Comparison of ENCODE assay signal across 27 cellular contexts in the genomic region with DNA sequence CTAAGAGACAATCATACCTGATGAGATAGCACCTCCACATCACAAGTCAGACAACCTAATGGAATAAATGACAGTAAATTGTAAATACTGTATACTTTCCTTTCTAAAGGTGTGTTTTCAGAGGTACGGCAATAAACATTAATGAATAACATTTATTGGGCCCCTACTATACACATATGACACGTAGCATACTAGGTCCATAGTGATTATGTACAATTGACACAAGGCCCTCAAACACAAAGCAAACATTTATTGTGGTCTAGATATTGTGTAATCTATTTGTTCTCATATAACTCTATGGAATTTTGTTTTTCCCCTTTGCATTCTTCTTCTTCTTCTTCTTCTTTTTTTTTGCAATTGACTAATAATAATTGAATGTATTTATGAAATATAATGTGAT.
DNase-seq lines count a peak whose midpoint lies in the region; ATAC-seq, FAIRE-seq and TF ChIP-seq lines count a peak whose summit lies in the region.
"Had no signal": no experiment of that assay in that cellular context is flagged by ENCODE, and none has a peak within 500 bp of the region (broad histone marks: within the 10 kb centered on the region; RNA-seq: fewer than 3 reads in every experiment).

No MANE protein-coding gene starts in this region.

- peaks cover 72% of the 10 kb centered on the region for H3K4me1 ChIP-seq in Caco-2
- H3K4me1 ChIP-seq in K562 (replicated peaks in 1 of 2; ENCODE audit: control insufficient read depth in 2 of 2, insufficient read depth in 2 of 2, low read length in 2 of 2), result no peaks in the 10 kb centered on the region; a peak in 1 of 5 replicates
- peaks cover 0 to 38% of the 10 kb centered on the region in 2 donors for H3K4me1 ChIP-seq in naive thymus-derived CD4-positive, alpha-beta T cell (ENCODE audit: control insufficient read depth in 2 of 2, insufficient read depth in 2 of 2, low read length in 2 of 2)
- H3K4me1 ChIP-seq in vagina, result peaks cover 3% of the 10 kb centered on the region
- H3K4me1 ChIP-seq: thyroid gland had no signal

- 75% methylated on average over 2 of the region's 2 CpGs for WGBS in K562 (ENCODE audit: insufficient coverage, low coverage, missing lambda C conversion rate)

- in situ Hi-C loops in K562 (cut with MboI), result no loop called here

- peak overlapping the region; percentile 82 for H3K27ac Mint-ChIP-seq in Caco-2 (ENCODE audit: unreplicated experiment)
- peak overlapping the region in 8 of 9 donors; percentile 40 to 93 (median 60) for H3K27ac Mint-ChIP-seq in naive thymus-derived CD4-positive, alpha-beta T cell
- H3K27ac Mint-ChIP-seq: activated CD4-positive, alpha-beta T cell treated with anti-CD3 and anti-CD28 coated beads, Interleukin-2, amount 10 ng/mL, durations not matched to agents 7 days and 5 days; activated CD8-positive, alpha-beta memory T cell treated with anti-CD3 and anti-CD28 coated beads, Interleukin-2, amount 10 ng/mL, durations not matched to agents 7 days and 5 days; activated T-helper 17 cell treated with anti-CD3 and anti-CD28 coated beads, Interleukin-2, amount 50 U/mL, for 72 hours; effector memory CD8-positive, alpha-beta T cell; natural killer cell had no signal

- H3K4me3 Mint-ChIP-seq in Caco-2 (ENCODE audit: unreplicated experiment), result peak overlapping the region; percentile 56
- no peak overlapping the region for H3K4me3 Mint-ChIP-seq in naive thymus-derived CD4-positive, alpha-beta T cell
- H3K4me3 Mint-ChIP-seq: activated CD4-positive, alpha-beta T cell treated with anti-CD3 and anti-CD28 coated beads, Interleukin-2, amount 10 ng/mL, durations not matched to agents 7 days and 5 days; activated CD8-positive, alpha-beta memory T cell treated with anti-CD3 and anti-CD28 coated beads, Interleukin-2, amount 10 ng/mL, durations not matched to agents 7 days and 5 days; activated T-helper 17 cell treated with anti-CD3 and anti-CD28 coated beads, Interleukin-2, amount 50 U/mL, for 72 hours; effector memory CD8-positive, alpha-beta T cell; natural killer cell; stimulated activated naive CD8-positive, alpha-beta T cell treated with anti-CD3 and anti-CD28 coated beads, Interleukin-15, Interleukin-2, amounts not matched to agents 100 ng/mL and 50 ng/mL, for 24 hours had no signal

- BruUV-seq in Caco-2 (replicated peaks; lab: Mats Ljungman, UMichigan) (no TSS peak), K562 (replicated peaks; lab: Mats Ljungman, UMichigan) (no TSS peak)

- no peaks in the 10 kb centered on the region for H4K20me1 ChIP-seq in K562 (replicated peaks; ENCODE audit: control insufficient read depth, insufficient read depth, low read length)

- H3K27ac ChIP-seq in K562 (ENCODE audit: extremely low read depth, low read depth, low read length), result no peak overlapping the region
- H3K27ac ChIP-seq in naive thymus-derived CD4-positive, alpha-beta T cell (ENCODE audit: low read depth, low read length), result no peak overlapping the region
- H3K27ac ChIP-seq in vagina, result no peak overlapping the region
- H3K27ac ChIP-seq: body of pancreas, foreskin keratinocyte, parathyroid adenoma, SK-N-MC, thyroid gland had no signal

- CTCF ChIA-PET in Caco-2 (lab: Charles Lee), result interaction anchor here (0.5 to 1.3 kb wide), 3 partner anchors 29 to 101 kb away, joined by 3 to 4 read pairs (median 3); no protein-coding TSS in a partner anchor
- CTCF ChIA-PET in K562 (lab: Yijun Ruan, JAX; ENCODE audit: low intra/inter-chr PET ratio), result no interaction called here
- CTCF ChIA-PET in naive thymus-derived CD4-positive, alpha-beta T cell (lab: Charles Lee), result no interaction called here

- ATAC-seq in K562 (no peak), HG03139 (IDR thresholded peaks at IDR 0.05; ENCODE audit: unreplicated experiment) (no peak)
- no peak for ATAC-seq in naive thymus-derived CD4-positive, alpha-beta T cell
- ATAC-seq: activated CD8-positive, alpha-beta memory T cell treated with anti-CD3 and anti-CD28 coated beads, Interleukin-2, amount 10 ng/mL, durations not matched to agents 7 days and 5 days; activated T-helper 17 cell treated with anti-CD3 and anti-CD28 coated beads, Interleukin-2, amount 50 U/mL, for 72 hours; body of pancreas; effector memory CD8-positive, alpha-beta T cell; esophagus mucosa; foreskin keratinocyte; natural killer cell; sciatic nerve had no signal

- no peak overlapping the region for H2AFZ ChIP-seq in K562 (ENCODE audit: low read depth, low read length)
- H2AFZ ChIP-seq: parathyroid adenoma had no signal

- H3K79me2 ChIP-seq in K562 (ENCODE audit: control insufficient read depth, insufficient read depth, low read length), result no peaks in the 10 kb centered on the region
- H3K79me2 ChIP-seq: parathyroid adenoma had no signal

- FAIRE-seq in K562 (lab: Jason Lieb, UNC), result no peak

- peaks cover 58% of the 10 kb centered on the region for H3K4me1 Mint-ChIP-seq in Caco-2 (ENCODE audit: low read depth, unreplicated experiment)
- peaks cover 14 to 96% (median 91%) of the 10 kb centered on the region in 7 donors for H3K4me1 Mint-ChIP-seq in naive thymus-derived CD4-positive, alpha-beta T cell
- H3K4me1 Mint-ChIP-seq: natural killer cell had no signal

- H3K4me3 ChIP-seq in Caco-2 (ENCODE audit: low read depth, low read length) (no peak overlapping the region), K562 (no peak overlapping the region), vagina (no peak overlapping the region)
- H3K4me3 ChIP-seq in naive thymus-derived CD4-positive, alpha-beta T cell (ENCODE audit: low read length), result no peak overlapping the region
- H3K4me3 ChIP-seq: body of pancreas, MG63, SK-N-MC, thyroid gland had no signal

- H3K9ac ChIP-seq in K562 (ENCODE audit: insufficient read depth in 1 of 2, low read depth in 2 of 2, low read length in 2 of 2), result no peak overlapping the region
- H3K9ac ChIP-seq: parathyroid adenoma had no signal

- TF ChIP-seq POLR2A in K562 (conservative IDR thresholded peaks at IDR 0.05), result no peak
- TF ChIP-seq POLR2A in vagina (IDR thresholded peaks at IDR 0.05), result no peak

- H3K36me3 ChIP-seq in Caco-2 (ENCODE audit: control insufficient read depth, insufficient read depth, low read length) (no peaks in the 10 kb centered on the region), K562 (ENCODE audit: control insufficient read depth, insufficient read depth, low read length) (no peaks in the 10 kb centered on the region), vagina (no peaks in the 10 kb centered on the region)
- peaks cover 0 to 6% (median 0%) of the 10 kb centered on the region in 3 experiments for H3K36me3 ChIP-seq in naive thymus-derived CD4-positive, alpha-beta T cell (ENCODE audit: control insufficient read depth in 2 of 3, insufficient read depth in 3 of 3, low read length in 3 of 3)
- H3K36me3 ChIP-seq: MG63, thyroid gland had no signal

- H3K9me3 Mint-ChIP-seq in Caco-2 (ENCODE audit: unreplicated experiment), result no peaks in the 10 kb centered on the region
- peaks cover 0 to 1% (median 0%) of the 10 kb centered on the region in 11 donors for H3K9me3 Mint-ChIP-seq in naive thymus-derived CD4-positive, alpha-beta T cell
- H3K9me3 Mint-ChIP-seq: activated CD4-positive, alpha-beta T cell treated with anti-CD3 and anti-CD28 coated beads, Interleukin-2, amount 10 ng/mL, durations not matched to agents 7 days and 5 days; activated T-helper 17 cell treated with anti-CD3 and anti-CD28 coated beads, Interleukin-2, amount 50 U/mL, for 72 hours; effector memory CD8-positive, alpha-beta T cell; natural killer cell; stimulated activated naive CD8-positive, alpha-beta T cell treated with anti-CD3 and anti-CD28 coated beads, Interleukin-15, Interleukin-2, amounts not matched to agents 100 ng/mL and 50 ng/mL, for 24 hours had no signal

- H3K36me3 Mint-ChIP-seq in Caco-2 (ENCODE audit: insufficient read depth, unreplicated experiment), result peaks cover 6% of the 10 kb centered on the region
- H3K36me3 Mint-ChIP-seq in naive thymus-derived CD4-positive, alpha-beta T cell, result peaks cover 5 to 46% (median 21%) of the 10 kb centered on the region in 5 donors
- H3K36me3 Mint-ChIP-seq: natural killer cell had no signal

- H3K27me3 ChIP-seq in Caco-2 (replicated peaks; ENCODE audit: control insufficient read depth, insufficient read depth, low read length) (no peaks in the 10 kb centered on the region), K562 (ENCODE audit: control insufficient read depth in 2 of 2, insufficient read depth in 2 of 2, low read length in 2 of 2) (no peaks in the 10 kb centered on the region), vagina (no peaks in the 10 kb centered on the region)
- H3K27me3 ChIP-seq in naive thymus-derived CD4-positive, alpha-beta T cell (ENCODE audit: control insufficient read depth in 2 of 2, insufficient read depth in 2 of 2, low read length in 2 of 2), result no peaks in the 10 kb centered on the region
- H3K27me3 ChIP-seq: body of pancreas, foreskin keratinocyte, MG63, thyroid gland had no signal

- no peaks in the 10 kb centered on the region for H3K9me1 ChIP-seq in K562 (ENCODE audit: control insufficient read depth, insufficient read depth, low read length)

- no peaks in the 10 kb centered on the region for H3K27me3 Mint-ChIP-seq in Caco-2 (ENCODE audit: insufficient read depth, unreplicated experiment)
- H3K27me3 Mint-ChIP-seq in naive thymus-derived CD4-positive, alpha-beta T cell, result peaks cover 0 to 2% (median 0%) of the 10 kb centered on the region in 5 donors
- H3K27me3 Mint-ChIP-seq: activated CD4-positive, alpha-beta T cell treated with anti-CD3 and anti-CD28 coated beads, Interleukin-2, amount 10 ng/mL, durations not matched to agents 7 days and 5 days; activated CD8-positive, alpha-beta memory T cell treated with anti-CD3 and anti-CD28 coated beads, Interleukin-2, amount 10 ng/mL, durations not matched to agents 7 days and 5 days; activated T-helper 17 cell treated with anti-CD3 and anti-CD28 coated beads, Interleukin-2, amount 50 U/mL, for 72 hours; effector memory CD8-positive, alpha-beta T cell; stimulated activated naive CD8-positive, alpha-beta T cell treated with anti-CD3 and anti-CD28 coated beads, Interleukin-15, Interleukin-2, amounts not matched to agents 100 ng/mL and 50 ng/mL, for 24 hours had no signal

- POLR2A ChIA-PET in Caco-2 (lab: Charles Lee) (interaction anchor here (0.5 to 1.9 kb wide), 6 partner anchors 13 to 54 kb away, joined by 3 to 5 read pairs (median 4); no protein-coding TSS in a partner anchor), K562 (lab: Yijun Ruan, JAX) (interaction anchor here (1.2 kb wide), 1 partner anchor 12 kb away, joined by 5 read pairs; no protein-coding TSS in a partner anchor)
- POLR2A ChIA-PET in naive thymus-derived CD4-positive, alpha-beta T cell (lab: Charles Lee), result interaction anchor here (0.5 to 0.7 kb wide), 2 partner anchors 54 to 353 kb away, joined by 3 to 5 read pairs; no protein-coding TSS in a partner anchor

- no peak for TF ChIP-seq CTCF in Caco-2 (IDR thresholded peaks at IDR 0.05; ENCODE audit: insufficient read depth in 1 of 2, low read depth in 1 of 2, low read length in 1 of 2, severe bottlenecking in 1 of 2, unreplicated experiment in 1 of 2)
- TF ChIP-seq CTCF in K562 (IDR thresholded peaks at IDR 0.05 in 2 of 3, conservative IDR thresholded peaks at IDR 0.05 in 1 of 3; ENCODE audit: insufficient read depth in 2 of 3, low read depth in 1 of 3, low read length in 3 of 3), result no peak
- TF ChIP-seq CTCF in vagina (IDR thresholded peaks at IDR 0.05), result no peak

- H3K9me3 ChIP-seq in Caco-2, result no peaks in the 10 kb centered on the region
- H3K9me3 ChIP-seq in K562 (replicated peaks; ENCODE audit: control insufficient read depth, insufficient read depth, low read depth, low read length), result no peaks in the 10 kb centered on the region
- H3K9me3 ChIP-seq in naive thymus-derived CD4-positive, alpha-beta T cell (ENCODE audit: control insufficient read depth in 2 of 3, low read length in 3 of 3), result no peaks in the 10 kb centered on the region
- H3K9me3 ChIP-seq in vagina, result no peaks in the 10 kb centered on the region
- H3K9me3 ChIP-seq: body of pancreas, MG63, thyroid gland had no signal

- no peak for TF ChIP-seq EP300 in K562 (IDR thresholded peaks at IDR 0.05; ENCODE audit: low read length)

- no peak overlapping the region for H3K4me2 ChIP-seq in K562 (ENCODE audit: insufficient read depth, low read length)

- intact Hi-C loops in Caco-2 (cut with micrococcal nuclease; ENCODE audit: unreplicated experiment), result loop anchor here (1.0 kb wide), 8 partner anchors 15 to 105 kb away; no protein-coding TSS in a partner anchor
- intact Hi-C loops in K562 (cut with micrococcal nuclease), result no loop called here
- intact Hi-C loops in naive thymus-derived CD4-positive, alpha-beta T cell (cut with micrococcal nuclease), result loop anchor here in 1 of 2 donors (1.0 to 5.0 kb wide), 2 partner anchors 9 to 359 kb away; no protein-coding TSS in a partner anchor
- intact Hi-C loops in vagina (cut with DNase I), result no loop called here

- no peak for TF ChIP-seq RAD21 in K562 (CRISPR knock-in tag; conservative IDR thresholded peaks at IDR 0.05 in 1 of 2, IDR thresholded peaks at IDR 0.05 in 1 of 2)

- peak in 1 of 2 experiments; percentile 56 for DNase-seq in Caco-2
- DNase-seq in NCI-H748 (lab: John Stamatoyannopoulos, UW; ENCODE audit: unreplicated experiment), result peak; percentile 83
- no peak for DNase-seq in K562 (ENCODE audit: extremely low read depth in 1 of 4, low spot score in 3 of 4)
- DNase-seq in naive thymus-derived CD4-positive, alpha-beta T cell, result no peak
- no peak for DNase-seq in OCI-M1 (lab: John Stamatoyannopoulos, UW)
- DNase-seq in vagina (ENCODE audit: extremely low spot score in 2 of 2), result no peak
- DNase-seq in activated CD4-positive, alpha-beta T cell treated with anti-CD3 and anti-CD28 coated beads, Interleukin-2, amount 50 U/mL, for 48 hours, result no peak
- DNase-seq: activated CD4-positive, alpha-beta T cell treated with anti-CD3 and anti-CD28 coated beads, Interleukin-2, amount 10 ng/mL, durations not matched to agents 7 days and 5 days; activated CD8-positive, alpha-beta memory T cell treated with anti-CD3 and anti-CD28 coated beads, Interleukin-2, amount 10 ng/mL, durations not matched to agents 7 days and 5 days; body of pancreas; C1 segment of cervical spinal cord; effector memory CD8-positive, alpha-beta T cell; foreskin keratinocyte; left cardiac atrium; mesenchymal stem cell; MG63; natural killer cell; NCI-H2171; NCI-H526; thyroid gland had no signal
